In genomic region chr2:173254659-173255058, GRCh38 we compare ENCODE assay signal across 24 cellular contexts.
"Had no signal": no experiment of that assay in that cellular context is flagged by ENCODE, and none has a peak within 500 bp of the region (broad histone marks: within the 10 kb centered on the region; RNA-seq: fewer than 3 reads in every experiment).

No MANE protein-coding gene starts in this region.

- H3K4me1 Mint-ChIP-seq: activated CD4-positive, alpha-beta T cell treated with anti-CD3 and anti-CD28 coated beads, Interleukin-2, amount 10 ng/mL, durations not matched to agents 24 days and 14 days; activated naive CD4-positive, alpha-beta T cell treated with anti-CD3 and anti-CD28 coated beads, Interleukin-2, amount 10 ng/mL, durations not matched to agents 7 days and 5 days; activated naive CD8-positive, alpha-beta T cell treated with anti-CD3 and anti-CD28 coated beads, Interleukin-2, amount 50 U/mL, for 24 hours; central memory CD8-positive, alpha-beta T cell; endodermal cell; naive thymus-derived CD4-positive, alpha-beta T cell; T-cell had no signal

- ATAC-seq: activated CD8-positive, alpha-beta T cell treated with anti-CD3 and anti-CD28 coated beads for 36 hours; activated naive CD8-positive, alpha-beta T cell treated with anti-CD3 and anti-CD28 coated beads, Interleukin-2, amount 50 U/mL, for 24 hours; activated T-cell treated with anti-CD3 and anti-CD28 coated beads, Interleukin-2, amount 50 U/mL, for 4 hours; naive thymus-derived CD4-positive, alpha-beta T cell; T-cell had no signal

- H3K27ac Mint-ChIP-seq: activated CD4-positive, alpha-beta T cell treated with anti-CD3 and anti-CD28 coated beads, Interleukin-2, amount 10 ng/mL, durations not matched to agents 24 days and 14 days; activated CD8-positive, alpha-beta T cell treated with anti-CD3 and anti-CD28 coated beads for 36 hours; activated naive CD4-positive, alpha-beta T cell treated with anti-CD3 and anti-CD28 coated beads, Interleukin-2, amount 10 ng/mL, durations not matched to agents 7 days and 5 days; activated naive CD8-positive, alpha-beta T cell treated with anti-CD3 and anti-CD28 coated beads, Interleukin-2, amount 50 U/mL, for 24 hours; brain; endodermal cell; naive thymus-derived CD4-positive, alpha-beta T cell; neural progenitor cell; progenitor cell of endocrine pancreas; T-cell; type B pancreatic cell had no signal

- H3K27me3 Mint-ChIP-seq: central memory CD8-positive, alpha-beta T cell; progenitor cell of endocrine pancreas; type B pancreatic cell had no signal

- H3K36me3 Mint-ChIP-seq: activated naive CD4-positive, alpha-beta T cell treated with anti-CD3 and anti-CD28 coated beads, Interleukin-2, amount 10 ng/mL, durations not matched to agents 7 days and 5 days; naive thymus-derived CD4-positive, alpha-beta T cell; neural progenitor cell; T-cell had no signal

- DNase-seq: activated CD4-positive, alpha-beta T cell treated with anti-CD3 and anti-CD28 coated beads, Interleukin-2, amount 10 ng/mL, durations not matched to agents 24 days and 14 days; activated CD4-positive, CD25-positive, alpha-beta regulatory T cell; activated CD8-positive, alpha-beta T cell treated with anti-CD3 and anti-CD28 coated beads for 36 hours; activated effector memory CD4-positive, alpha-beta T cell treated with Interleukin-2 at 50 U/mL for 16 hours; activated naive CD4-positive, alpha-beta T cell treated with anti-CD3 and anti-CD28 coated beads, Interleukin-2, amount 10 ng/mL, durations not matched to agents 7 days and 5 days; activated naive CD8-positive, alpha-beta T cell treated with anti-CD3 and anti-CD28 coated beads, Interleukin-2, amount 50 U/mL, for 24 hours; activated T-cell treated with anti-CD3 and anti-CD28 coated beads, Interleukin-2, amount 50 U/mL, for 4 hours; anterior cingulate cortex; colonic mucosa; endodermal cell; mesenchymal stem cell; naive thymus-derived CD4-positive, alpha-beta T cell; stimulated activated CD4-positive, alpha-beta T cell treated with anti-CD3 and anti-CD28 coated beads, Interleukin-2, amount 100 ng/mL, for 24 hours; stomach; T-cell; T1000 had no signal

- H3K4me3 Mint-ChIP-seq: activated CD4-positive, alpha-beta T cell treated with anti-CD3 and anti-CD28 coated beads, Interleukin-2, amount 10 ng/mL, durations not matched to agents 24 days and 14 days; activated CD8-positive, alpha-beta T cell treated with anti-CD3 and anti-CD28 coated beads for 36 hours; activated naive CD4-positive, alpha-beta T cell treated with anti-CD3 and anti-CD28 coated beads, Interleukin-2, amount 10 ng/mL, durations not matched to agents 7 days and 5 days; activated naive CD8-positive, alpha-beta T cell treated with anti-CD3 and anti-CD28 coated beads, Interleukin-2, amount 50 U/mL, for 24 hours; activated T-cell treated with anti-CD3 and anti-CD28 coated beads, Interleukin-2, amount 50 U/mL, for 4 hours; brain; central memory CD8-positive, alpha-beta T cell; endodermal cell; naive thymus-derived CD4-positive, alpha-beta T cell; neural progenitor cell; T-cell; type B pancreatic cell had no signal

- H3K9me3 Mint-ChIP-seq: activated CD4-positive, alpha-beta T cell treated with anti-CD3 and anti-CD28 coated beads, Interleukin-2, amount 10 ng/mL, durations not matched to agents 24 days and 14 days; activated CD8-positive, alpha-beta T cell treated with anti-CD3 and anti-CD28 coated beads for 36 hours; activated naive CD4-positive, alpha-beta T cell treated with anti-CD3 and anti-CD28 coated beads, Interleukin-2, amount 10 ng/mL, durations not matched to agents 7 days and 5 days; activated naive CD8-positive, alpha-beta T cell treated with anti-CD3 and anti-CD28 coated beads, Interleukin-2, amount 50 U/mL, for 24 hours; activated T-cell treated with anti-CD3 and anti-CD28 coated beads, Interleukin-2, amount 50 U/mL, for 4 hours; central memory CD8-positive, alpha-beta T cell; endodermal cell; naive thymus-derived CD4-positive, alpha-beta T cell; neural progenitor cell; T-cell; type B pancreatic cell had no signal

- H3K4me3 ChIP-seq: colonic mucosa, esophagus muscularis mucosa, hepatocyte, neural progenitor cell, right atrium auricular region, stomach had no signal
